In genomic region chr19:49468746-49469447, GRCh38 we compare ENCODE assay signal across 8 cellular contexts. TPM values are rescaled to one million over a fixed set of nuclear protein-coding genes. Genes with fewer than 3 reads are reported as not detected.
A peak's percentile ranks its signal among the peaks of the same experiment; 100 is the strongest.
DNase-seq lines count a peak whose midpoint lies in the region; ATAC-seq and TF ChIP-seq lines count a peak whose summit lies in the region.

No MANE protein-coding gene starts in this region.

- H3K4me2 ChIP-seq in hepatocyte: no peak overlapping the region

- H3K27ac ChIP-seq in Peyer's patch: peak overlapping the region; percentile 62 to 84 (median 66)
- peak overlapping the region; percentile 58 for H3K27ac ChIP-seq in hepatocyte

- H3K4me3 ChIP-seq in Peyer's patch (no peak overlapping the region), hepatocyte (no peak overlapping the region)

- H3K36me3 ChIP-seq in Peyer's patch (peaks cover 0 to 43% (median 0%) of the 10 kb centered on the region in 3 donors), hepatocyte (replicated peaks; ENCODE audit: insufficient read depth, low read depth) (no peaks in the 10 kb centered on the region)

- H3K9me2 ChIP-seq in hepatocyte (replicated peaks; ENCODE audit: insufficient read depth): no peaks in the 10 kb centered on the region

- H2AFZ ChIP-seq in hepatocyte: no peak overlapping the region

- 76% methylated on average over 15 of the region's 15 CpGs for WGBS in hepatocyte (ENCODE audit: low lambda C conversion rate, missing lambda C conversion rate)

- no peaks in the 10 kb centered on the region for H3K79me2 ChIP-seq in hepatocyte

- no peak for TF ChIP-seq CTCF in Peyer's patch (IDR thresholded peaks at IDR 0.05)
- TF ChIP-seq CTCF in hepatocyte (IDR thresholded peaks at IDR 0.05; ENCODE audit: poor library complexity): no peak

- ATAC-seq in GM18517 (IDR thresholded peaks at IDR 0.05; ENCODE audit: unreplicated experiment) (peak; percentile 40), HG02970 (IDR thresholded peaks at IDR 0.05; ENCODE audit: low FRiP score, unreplicated experiment) (peak; percentile 45)

- no peaks in the 10 kb centered on the region for H3K27me3 ChIP-seq in Peyer's patch
- no peaks in the 10 kb centered on the region for H3K27me3 ChIP-seq in hepatocyte

- no peaks in the 10 kb centered on the region for H4K20me1 ChIP-seq in hepatocyte (ENCODE audit: insufficient read depth, poor library complexity, severe bottlenecking)

- no peak for TF ChIP-seq POLR2A in Peyer's patch (IDR thresholded peaks at IDR 0.05)

- peak in 2 of 3 donors; percentile 90 to 94 for DNase-seq in Peyer's patch
- peak; percentile 76 for DNase-seq in activated naive CD4-positive, alpha-beta T cell treated with Interleukin-2 at 50 U/mL for 16 hours
- DNase-seq in hepatocyte (ENCODE audit: low spot score): peak; percentile 75
- peak; percentile 62 to 73 for DNase-seq in stimulated activated CD8-positive, alpha-beta memory T cell treated with anti-CD3 and anti-CD28 coated beads, Interleukin-2, amount 100 ng/mL, for 1 hour (ENCODE audit: low read depth in 2 of 2)
- DNase-seq in superior temporal gyrus (ENCODE audit: extremely low spot score): no peak
- no peak for DNase-seq in SK-N-DZ (ENCODE audit: low spot score)

- H3K4me1 ChIP-seq in Peyer's patch (peaks cover 0 to 36% (median 29%) of the 10 kb centered on the region in 4 donors), hepatocyte (ENCODE audit: insufficient read depth) (peaks cover 4% of the 10 kb centered on the region)

- no peaks in the 10 kb centered on the region for H3K9me3 ChIP-seq in Peyer's patch
- no peaks in the 10 kb centered on the region for H3K9me3 ChIP-seq in hepatocyte (ENCODE audit: low read depth)

RNA-seq across cellular contexts. Expression of gene FLT3LG, which starts 5.1 kb away (rescaled TPM):
- total RNA-seq in Peyer's patch (10 to 100 TPM in 1 of 4 donors, 1 to 10 TPM in 3; 2.8 to 22.3 (median 5.0) TPM), hepatocyte (0.24 and 1.3 TPM in 2 replicates)
- 2.8 and 3.0 TPM in 2 replicates for polyA plus RNA-seq in hepatocyte
- 0.32 and 0.54 TPM in 2 replicates for polyA plus RNA-seq in SK-N-DZ (2014; cell fraction: cytosol; rRNA removed)
- 1.1 and 1.5 TPM in 2 replicates for polyA plus RNA-seq in SK-N-DZ (2014; cell fraction: nucleus; rRNA removed)

RNA-seq across cellular contexts. Expression of gene ALDH16A1, which starts 15.9 kb away (rescaled TPM):
- total RNA-seq in Peyer's patch (10 to 100 TPM; 33.8 to 53.6 (median 49.1) TPM), hepatocyte (29.9 and 32.4 TPM in 2 replicates)
- 36.5 and 38.7 TPM in 2 replicates for polyA plus RNA-seq in hepatocyte
- polyA plus RNA-seq in SK-N-DZ (2014; cell fraction: cytosol; rRNA removed): 6.8 and 14.6 TPM in 2 replicates
- polyA plus RNA-seq in SK-N-DZ (2014; cell fraction: nucleus; rRNA removed): 20.4 and 21.3 TPM in 2 replicates

RNA-seq across cellular contexts. Expression of gene PIH1D1, which starts 17.3 kb away (rescaled TPM):
- total RNA-seq in Peyer's patch (100 to 1,000 TPM in 3 of 4 donors, 10 to 100 TPM in 1; 96.2 to 229 (median 115) TPM), hepatocyte (72.1 and 73.2 TPM in 2 replicates)
- polyA plus RNA-seq in hepatocyte: 79.8 and 98.9 TPM in 2 replicates
- polyA plus RNA-seq in SK-N-DZ (2014; cell fraction: cytosol; rRNA removed): 105 and 107 TPM in 2 replicates
- 190 and 225 TPM in 2 replicates for polyA plus RNA-seq in SK-N-DZ (2014; cell fraction: nucleus; rRNA removed)

RNA-seq across cellular contexts. Expression of gene RPL13A, which starts 18.5 kb away (rescaled TPM):
- total RNA-seq in Peyer's patch (1,000 to 10,000 TPM; 1,523 to 3,539 (median 1,798) TPM), hepatocyte (1,997 and 2,349 TPM in 2 replicates)
- 904 and 953 TPM in 2 replicates for polyA plus RNA-seq in hepatocyte
- polyA plus RNA-seq in SK-N-DZ (2014; cell fraction: cytosol; rRNA removed): 2,059 and 2,161 TPM in 2 replicates
- 1,139 and 1,390 TPM in 2 replicates for polyA plus RNA-seq in SK-N-DZ (2014; cell fraction: nucleus; rRNA removed)

RNA-seq across cellular contexts. Expression of gene RPS11, which starts 27.3 kb away (rescaled TPM):
- total RNA-seq in Peyer's patch (1,000 to 10,000 TPM; 1,400 to 3,556 (median 1,785) TPM), hepatocyte (3,532 and 3,955 TPM in 2 replicates)
- 672 and 689 TPM in 2 replicates for polyA plus RNA-seq in hepatocyte
- 2,955 and 3,351 TPM in 2 replicates for polyA plus RNA-seq in SK-N-DZ (2014; cell fraction: cytosol; rRNA removed)
- 1,993 and 2,628 TPM in 2 replicates for polyA plus RNA-seq in SK-N-DZ (2014; cell fraction: nucleus; rRNA removed)

Comparison
In these comparisons a context has a peak if more than half of its experiments do, and no peak if none do; other contexts are left out.
1. DNase-seq: peak in Peyer's patch (2 of 3), activated naive CD4-positive, alpha-beta T cell treated with Interleukin-2 at 50 U/mL for 16 hours (single experiment), hepatocyte (single experiment) and stimulated activated CD8-positive, alpha-beta memory T cell treated with anti-CD3 and anti-CD28 coated beads, Interleukin-2, amount 100 ng/mL, for 1 hour (2 of 2); none in superior temporal gyrus (single experiment) and SK-N-DZ (single experiment).